In genomic region chr5:93620487-93621339, GRCh38 we compare ENCODE assay signal across 1 cellular context.
TF ChIP-seq lines count a peak whose summit lies in the region.

No MANE protein-coding gene starts in this region.

TF ChIP-seq in HepG2, 621 proteins besides CTCF, POLR2A, EP300 and RAD21 (continued from another document and continues in another):
- TF ChIP-seq ZHX2 (IDR thresholded peaks at IDR 0.05; ENCODE audit: low read depth) (no peak), ZHX2 (CRISPR knock-in tag; IDR thresholded peaks at IDR 0.05; ENCODE audit: borderline replicate concordance) (no peak), XBP1 (CRISPR knock-in tag; IDR thresholded peaks at IDR 0.05) (no peak), FIP1L1 (IDR thresholded peaks at IDR 0.05; ENCODE audit: borderline replicate concordance, insufficient read depth, low read depth, low read length) (no peak), PAX8 (CRISPR knock-in tag; IDR thresholded peaks at IDR 0.05; ENCODE audit: borderline replicate concordance) (no peak), ZNF660 (CRISPR knock-in tag; IDR thresholded peaks at IDR 0.05; ENCODE audit: borderline replicate concordance, low read depth) (no peak), ZNF543 (CRISPR knock-in tag; IDR thresholded peaks at IDR 0.05) (no peak), ZFP91 (CRISPR knock-in tag; IDR thresholded peaks at IDR 0.05; ENCODE audit: borderline replicate concordance) (no peak), POLR2AphosphoS2 (IDR thresholded peaks at IDR 0.05; ENCODE audit: low read depth, low read length) (no peak), ZNF496 (CRISPR knock-in tag; IDR thresholded peaks at IDR 0.05; ENCODE audit: insufficient replicate concordance) (no peak), ZNF562 (CRISPR knock-in tag; IDR thresholded peaks at IDR 0.05; ENCODE audit: borderline replicate concordance) (no peak), SRF (IDR thresholded peaks at IDR 0.05; ENCODE audit: low read depth, low read length) (no peak), MIER2 (CRISPR knock-in tag; IDR thresholded peaks at IDR 0.05) (peak; percentile 61), FOXK2 (IDR thresholded peaks at IDR 0.05) (no peak), RARG (CRISPR knock-in tag; IDR thresholded peaks at IDR 0.05; ENCODE audit: low read depth) (no peak), FOXM1 (CRISPR knock-in tag; IDR thresholded peaks at IDR 0.05) (no peak), ATAD3A (CRISPR knock-in tag; IDR thresholded peaks at IDR 0.05) (no peak), ATF7 (IDR thresholded peaks at IDR 0.05) (no peak), ATF7 (CRISPR knock-in tag; IDR thresholded peaks at IDR 0.05) (no peak), NFIC (IDR thresholded peaks at IDR 0.05; ENCODE audit: low read length) (no peak), DMAP1 (CRISPR knock-in tag; IDR thresholded peaks at IDR 0.05) (no peak), EED (CRISPR knock-in tag; IDR thresholded peaks at IDR 0.05) (no peak), ZNF512 (CRISPR knock-in tag; IDR thresholded peaks at IDR 0.05) (no peak), GABPA (IDR thresholded peaks at IDR 0.05; ENCODE audit: low read depth, low read length) (no peak), GABPA (CRISPR knock-in tag; IDR thresholded peaks at IDR 0.05; ENCODE audit: low read depth) (no peak), ZFP90 (CRISPR knock-in tag; IDR thresholded peaks at IDR 0.05; ENCODE audit: borderline replicate concordance) (0 out of 2 replicates have a peak, but pooled peaks have one; percentile 31), SALL2 (CRISPR knock-in tag; IDR thresholded peaks at IDR 0.05) (0 out of 2 replicates have a peak, but pooled peaks have one; percentile 48), EEA1 (CRISPR knock-in tag; IDR thresholded peaks at IDR 0.05; ENCODE audit: borderline replicate concordance) (no peak), ZNF605 (CRISPR knock-in tag; IDR thresholded peaks at IDR 0.05) (peak; percentile 51; the same call in 1 of the 2 replicates), ZFY (CRISPR knock-in tag; IDR thresholded peaks at IDR 0.05) (0 out of 2 replicates have a peak, but pooled peaks have one; percentile 17), ZNF784 (CRISPR knock-in tag; IDR thresholded peaks at IDR 0.05; ENCODE audit: borderline replicate concordance) (no peak), U2AF2 (IDR thresholded peaks at IDR 0.05; ENCODE audit: low read depth, low read length) (no peak), ZNF124 (CRISPR knock-in tag; IDR thresholded peaks at IDR 0.05) (no peak), CHCHD3 (CRISPR knock-in tag; IDR thresholded peaks at IDR 0.05) (no peak), KDM4B (CRISPR knock-in tag; IDR thresholded peaks at IDR 0.05) (no peak), ZNF768 (CRISPR knock-in tag; IDR thresholded peaks at IDR 0.05) (peak; percentile 60; the same call in 1 of the 2 replicates), HOXA3 (CRISPR knock-in tag; IDR thresholded peaks at IDR 0.05) (peak; percentile 51; the same call in 1 of the 2 replicates), TFE3 (CRISPR knock-in tag; IDR thresholded peaks at IDR 0.05) (no peak), ZC3H4 (CRISPR knock-in tag; IDR thresholded peaks at IDR 0.05; ENCODE audit: borderline replicate concordance) (no peak), ATF4 (CRISPR knock-in tag; IDR thresholded peaks at IDR 0.05) (no peak), TARDBP (CRISPR knock-in tag; IDR thresholded peaks at IDR 0.05) (0 out of 2 replicates have a peak, but pooled peaks have one; percentile 11), PAXIP1 (CRISPR knock-in tag; conservative IDR thresholded peaks at IDR 0.05) (0 out of 2 replicates have a peak, but pooled peaks have one; percentile 11), GATAD1 (CRISPR knock-in tag; IDR thresholded peaks at IDR 0.05) (0 out of 2 replicates have a peak, but pooled peaks have one; percentile 10), TRAFD1 (CRISPR knock-in tag; IDR thresholded peaks at IDR 0.05; ENCODE audit: borderline replicate concordance) (no peak), ZNF572 (CRISPR knock-in tag; IDR thresholded peaks at IDR 0.05) (no peak), ZNF260 (CRISPR knock-in tag; IDR thresholded peaks at IDR 0.05; ENCODE audit: borderline replicate concordance, low read depth) (no peak), KAT7 (CRISPR knock-in tag; IDR thresholded peaks at IDR 0.05; ENCODE audit: borderline replicate concordance) (no peak), ZBTB44 (CRISPR knock-in tag; IDR thresholded peaks at IDR 0.05) (no peak), AHR (CRISPR knock-in tag; IDR thresholded peaks at IDR 0.05) (no peak)
